8 cellular contexts compared by ENCODE assay signal in genomic region chr17:48054238-48055185, GRCh38. TPM values are rescaled to one million over a fixed set of nuclear protein-coding genes. Genes with fewer than 3 reads are reported as not detected.
DNase-seq lines count a peak whose midpoint lies in the region; ATAC-seq and TF ChIP-seq lines count a peak whose summit lies in the region.

No MANE protein-coding gene starts in this region.

- peaks cover 58% of the 10 kb centered on the region for H3K4me1 Mint-ChIP-seq in activated naive CD4-positive, alpha-beta T cell treated with anti-CD3 and anti-CD28 coated beads, Interleukin-2, amount 10 ng/mL, durations not matched to agents 7 days and 5 days
- peaks cover 42% of the 10 kb centered on the region for H3K4me1 Mint-ChIP-seq in CD4-positive, alpha-beta T cell (ENCODE audit: low read depth)

- POLR2A ChIA-PET in CD4-positive, alpha-beta T cell (lab: Charles Lee) = no interaction called here

- no peaks in the 10 kb centered on the region for H3K9me3 Mint-ChIP-seq in activated naive CD4-positive, alpha-beta T cell treated with anti-CD3 and anti-CD28 coated beads, Interleukin-2, amount 10 ng/mL, durations not matched to agents 7 days and 5 days
- no peaks in the 10 kb centered on the region for H3K9me3 Mint-ChIP-seq in CD4-positive, alpha-beta T cell

- DNase-seq in activated naive CD4-positive, alpha-beta T cell treated with anti-CD3 and anti-CD28 coated beads, Interleukin-2, amount 10 ng/mL, durations not matched to agents 7 days and 5 days = no peak
- no peak for DNase-seq in activated naive CD4-positive, alpha-beta T cell (lab: John Stamatoyannopoulos, UW)
- DNase-seq in RWPE2 (ENCODE audit: low spot score) (peak; percentile 95), mucosa of descending colon (peak in 2 of 3 donors; percentile 38 to 60)
- no peak for DNase-seq in CD4-positive, alpha-beta T cell

- no peaks in the 10 kb centered on the region for H3K9me3 ChIP-seq in RWPE2 (ENCODE audit: severe bottlenecking)
- no peaks in the 10 kb centered on the region for H3K9me3 ChIP-seq in mucosa of descending colon
- H3K9me3 ChIP-seq in CD4-positive, alpha-beta T cell (ENCODE audit: control insufficient read depth, low read length) = no peaks in the 10 kb centered on the region

- CTCF ChIA-PET in activated naive CD4-positive, alpha-beta T cell treated with anti-CD3 and anti-CD28 coated beads, Interleukin-2, amount 10 ng/mL, durations not matched to agents 7 days and 5 days (lab: Charles Lee) = interaction anchor here (1.1 kb wide), 2 partner anchors 18 to 24 kb away, joined by 3 to 5 read pairs; no protein-coding TSS in a partner anchor
- CTCF ChIA-PET in CD4-positive, alpha-beta T cell (lab: Charles Lee) = no interaction called here

- H3K4me3 ChIP-seq in RWPE2 (ENCODE audit: severe bottlenecking) (peak overlapping the region; percentile 6), mucosa of descending colon (no peak overlapping the region)

- H3K27ac Mint-ChIP-seq in activated naive CD4-positive, alpha-beta T cell treated with anti-CD3 and anti-CD28 coated beads, Interleukin-2, amount 10 ng/mL, durations not matched to agents 7 days and 5 days = peak overlapping the region; percentile 29
- no peak overlapping the region for H3K27ac Mint-ChIP-seq in CD4-positive, alpha-beta T cell

- TF ChIP-seq CTCF in RWPE2 (IDR thresholded peaks at IDR 0.05; ENCODE audit: poor library complexity, severe bottlenecking) = no peak
- TF ChIP-seq CTCF in mucosa of descending colon (IDR thresholded peaks at IDR 0.05) = no peak
- TF ChIP-seq CTCF in CD4-positive, alpha-beta T cell (IDR thresholded peaks at IDR 0.05) = no peak

- H3K4me1 ChIP-seq in RWPE2 (ENCODE audit: insufficient read depth, poor library complexity, severe bottlenecking) (peaks cover 58% of the 10 kb centered on the region), mucosa of descending colon (ENCODE audit: low read depth) (peaks cover 55% of the 10 kb centered on the region)

- H3K36me3 ChIP-seq in RWPE2 (ENCODE audit: low read depth) (peaks cover 78% of the 10 kb centered on the region), mucosa of descending colon (ENCODE audit: low read depth) (peaks cover 11% of the 10 kb centered on the region)

- H3K27me3 ChIP-seq in RWPE2 (ENCODE audit: insufficient read depth, poor library complexity, severe bottlenecking) = no peaks in the 10 kb centered on the region
- H3K27me3 ChIP-seq in CD4-positive, alpha-beta T cell (ENCODE audit: control insufficient read depth, insufficient read depth, low read length) = no peaks in the 10 kb centered on the region

- H3K36me3 Mint-ChIP-seq in activated naive CD4-positive, alpha-beta T cell treated with anti-CD3 and anti-CD28 coated beads, Interleukin-2, amount 10 ng/mL, durations not matched to agents 7 days and 5 days = peaks cover 68% of the 10 kb centered on the region
- H3K36me3 Mint-ChIP-seq in CD4-positive, alpha-beta T cell (ENCODE audit: low read depth) = peaks cover 83% of the 10 kb centered on the region

- no peak overlapping the region for H3K4me3 Mint-ChIP-seq in activated naive CD4-positive, alpha-beta T cell treated with anti-CD3 and anti-CD28 coated beads, Interleukin-2, amount 10 ng/mL, durations not matched to agents 7 days and 5 days
- no peak overlapping the region for H3K4me3 Mint-ChIP-seq in CD4-positive, alpha-beta T cell

- intact Hi-C loops in mucosa of descending colon (cut with DNase I, micrococcal nuclease) = no loop called here
- intact Hi-C loops in CD4-positive, alpha-beta T cell (cut with DNase I, micrococcal nuclease) = no loop called here

- no peaks in the 10 kb centered on the region for H3K27me3 Mint-ChIP-seq in activated naive CD4-positive, alpha-beta T cell treated with anti-CD3 and anti-CD28 coated beads, Interleukin-2, amount 10 ng/mL, durations not matched to agents 7 days and 5 days
- no peaks in the 10 kb centered on the region for H3K27me3 Mint-ChIP-seq in CD4-positive, alpha-beta T cell

- H3K27ac ChIP-seq in RWPE2 (ENCODE audit: poor library complexity, severe bottlenecking) = peak overlapping the region; percentile 76
- no peak overlapping the region for H3K27ac ChIP-seq in CD4-positive, alpha-beta T cell (ENCODE audit: low read depth, low read length)

- ATAC-seq in RWPE2 (ENCODE audit: low read depth) = peak; percentile 89
- peak; percentile 85 for ATAC-seq in esophagus mucosa
- ATAC-seq in mucosa of descending colon = no peak
- ATAC-seq in GM18519 (IDR thresholded peaks at IDR 0.05; ENCODE audit: low FRiP score, unreplicated experiment) = no peak
- ATAC-seq in CD4-positive, alpha-beta T cell (ENCODE audit: poor library complexity) = no peak
- ATAC-seq in HG02981 (IDR thresholded peaks at IDR 0.05; ENCODE audit: unreplicated experiment) = no peak

RNA-seq across cellular contexts. Expression of gene NFE2L1, which starts 6.4 kb away (rescaled TPM):
- total RNA-seq in esophagus mucosa = 90.4 TPM
- 100 to 1,000 TPM; 182 to 275 (median 247) TPM for total RNA-seq in mucosa of descending colon
- 10 to 100 TPM; 28.1 to 30.6 TPM for total RNA-seq in CD4-positive, alpha-beta T cell

RNA-seq across cellular contexts. Expression of gene COPZ2, which starts 16.9 kb away (rescaled TPM):
- total RNA-seq in esophagus mucosa = 17.3 TPM
- 10 to 100 TPM in 2 of 3 donors, 1 to 10 TPM in 1; 3.9 to 43.3 (median 14.3) TPM for total RNA-seq in mucosa of descending colon
- under 1 TPM; 0.47 to 0.88 TPM for total RNA-seq in CD4-positive, alpha-beta T cell

RNA-seq across cellular contexts. Expression of gene CBX1, which starts 46.8 kb away (rescaled TPM):
- total RNA-seq in esophagus mucosa = 29.2 TPM
- total RNA-seq in mucosa of descending colon = 10 to 100 TPM; 27.5 to 45.3 (median 28.8) TPM
- 1 to 10 TPM; 5.5 to 6.6 TPM for total RNA-seq in CD4-positive, alpha-beta T cell

RNA-seq across cellular contexts. Expression of gene SNX11, which starts 53.1 kb away (rescaled TPM):
- total RNA-seq in esophagus mucosa (17.4 TPM), mucosa of descending colon (10 to 100 TPM; 25.4 to 26.5 (median 25.4) TPM)
- 1 to 10 TPM; 6.8 to 8.7 TPM for total RNA-seq in CD4-positive, alpha-beta T cell

Comparison
In these comparisons a context has a peak if more than half of its experiments do, and no peak if none do; other contexts are left out.
1. DNase-seq: peak in RWPE2 (single experiment) and mucosa of descending colon (2 of 3); none in activated naive CD4-positive, alpha-beta T cell treated with anti-CD3 and anti-CD28 coated beads, Interleukin-2, amount 10 ng/mL, durations not matched to agents 7 days and 5 days (single experiment), activated naive CD4-positive, alpha-beta T cell (0 of 4) and CD4-positive, alpha-beta T cell (0 of 10).
2. ATAC-seq: peak in RWPE2 (single experiment) and esophagus mucosa (single experiment); none in mucosa of descending colon (single experiment), GM18519 (single experiment), CD4-positive, alpha-beta T cell (single experiment) and HG02981 (single experiment).